19 cellular contexts compared by ENCODE assay signal in genomic region chr3:150000631-150001030, GRCh38.
"Had no signal": no experiment of that assay in that cellular context is flagged by ENCODE, and none has a peak within 500 bp of the region (broad histone marks: within the 10 kb centered on the region; RNA-seq: fewer than 3 reads in every experiment).

No MANE protein-coding gene starts in this region.

- H3K27me3 ChIP-seq: brain microvascular endothelial cell, MG63, Peyer's patch, SJSA1 had no signal

- H3K27ac ChIP-seq: brain microvascular endothelial cell, Peyer's patch, SJSA1 had no signal

- H3K4me1 ChIP-seq: Peyer's patch, SJSA1 had no signal

- H3K36me3 ChIP-seq: brain microvascular endothelial cell, MG63, Peyer's patch, SJSA1 had no signal

- ATAC-seq: activated T-cell treated with anti-CD3 and anti-CD28 coated beads, Interleukin-2, amount 50 U/mL, for 4 hours had no signal

- H3K4me3 ChIP-seq: MG63, Peyer's patch, SJSA1 had no signal

- H3K9me3 ChIP-seq: MG63, Peyer's patch, SJSA1 had no signal

- DNase-seq: activated B cell treated with CpG ODN at 0.5 μM for 24 hours; activated CD4-positive, alpha-beta memory T cell treated with anti-CD3 and anti-CD28 coated beads for 36 hours; activated CD4-positive, alpha-beta T cell treated with anti-CD3 and anti-CD28 coated beads, Interleukin-2, amount 10 ng/mL, durations not matched to agents 7 days and 5 days; activated CD8-positive, alpha-beta memory T cell treated with anti-CD3 and anti-CD28 coated beads for 24 hours; activated gamma-delta T cell; activated naive CD4-positive, alpha-beta T cell treated with anti-CD3 and anti-CD28 coated beads for 36 hours; activated T-cell treated with anti-CD3 and anti-CD28 coated beads, Interleukin-2, amount 50 U/mL, for 4 hours; amygdala; brain microvascular endothelial cell; MG63; MV-4-11; NCI-H1092 treated with DMSO at 0.1 percent for 48 hours; NCI-H1436; NCI-H1694 treated with DMSO at 0.1 percent for 48 hours; NCI-H2029 treated with DMSO at 0.1 percent for 48 hours; NCI-H510A treated with DMSO at 0.1 percent for 48 hours; Peyer's patch; SHP77 had no signal
